Comparison of ENCODE assay signal across 2 cellular contexts in the genomic region with DNA sequence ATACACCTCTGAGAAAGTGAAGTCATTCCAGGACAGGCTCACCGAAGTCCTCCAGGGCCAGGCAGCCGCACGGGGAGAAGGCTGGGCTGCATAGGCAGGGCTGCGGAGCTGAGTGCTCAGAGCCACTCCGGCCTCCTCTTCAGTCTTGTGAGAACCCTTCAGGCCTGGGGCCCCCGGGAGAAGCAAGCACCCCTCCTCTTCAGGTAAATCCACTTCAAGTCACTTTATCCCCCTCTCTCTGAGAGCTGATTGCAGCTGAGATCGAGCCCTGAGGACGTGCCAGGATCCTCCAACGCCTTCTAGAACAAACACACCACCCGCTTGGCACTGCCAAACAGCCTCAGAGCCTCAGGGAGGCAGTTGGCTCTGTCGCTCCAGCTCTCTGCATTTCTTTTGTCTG.
TF ChIP-seq lines count a peak whose summit lies in the region.

No MANE protein-coding gene starts in this region.

TF ChIP-seq in SK-N-SH, 30 proteins besides CTCF, POLR2A, EP300 and RAD21 (continued from another document):
- TF ChIP-seq NFIC (IDR thresholded peaks at IDR 0.05; ENCODE audit: borderline replicate concordance), result no peak
- TF ChIP-seq, protein P1, sequence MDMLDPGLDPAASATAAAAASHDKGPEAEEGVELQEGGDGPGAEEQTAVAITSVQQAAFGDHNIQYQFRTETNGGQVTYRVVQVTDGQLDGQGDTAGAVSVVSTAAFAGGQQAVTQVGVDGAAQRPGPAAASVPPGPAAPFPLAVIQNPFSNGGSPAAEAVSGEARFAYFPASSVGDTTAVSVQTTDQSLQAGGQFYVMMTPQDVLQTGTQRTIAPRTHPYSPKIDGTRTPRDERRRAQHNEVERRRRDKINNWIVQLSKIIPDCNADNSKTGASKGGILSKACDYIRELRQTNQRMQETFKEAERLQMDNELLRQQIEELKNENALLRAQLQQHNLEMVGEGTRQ (IDR thresholded peaks at IDR 0.05; ENCODE audit: borderline replicate concordance, low read depth, low read length), result no peak
- TF ChIP-seq EZH2phosphoT487 (IDR thresholded peaks at IDR 0.05; ENCODE audit: borderline replicate concordance, low read depth), result no peak
- no peak for TF ChIP-seq MXI1 (IDR thresholded peaks at IDR 0.05; ENCODE audit: low read depth, low read length)

TF ChIP-seq in SK-N-SH treated with all-trans-retinoic acid at 6 μM for 48 hours, 23 proteins besides CTCF, POLR2A, EP300 and RAD21 (continued from another document):
- TF ChIP-seq, protein P2, sequence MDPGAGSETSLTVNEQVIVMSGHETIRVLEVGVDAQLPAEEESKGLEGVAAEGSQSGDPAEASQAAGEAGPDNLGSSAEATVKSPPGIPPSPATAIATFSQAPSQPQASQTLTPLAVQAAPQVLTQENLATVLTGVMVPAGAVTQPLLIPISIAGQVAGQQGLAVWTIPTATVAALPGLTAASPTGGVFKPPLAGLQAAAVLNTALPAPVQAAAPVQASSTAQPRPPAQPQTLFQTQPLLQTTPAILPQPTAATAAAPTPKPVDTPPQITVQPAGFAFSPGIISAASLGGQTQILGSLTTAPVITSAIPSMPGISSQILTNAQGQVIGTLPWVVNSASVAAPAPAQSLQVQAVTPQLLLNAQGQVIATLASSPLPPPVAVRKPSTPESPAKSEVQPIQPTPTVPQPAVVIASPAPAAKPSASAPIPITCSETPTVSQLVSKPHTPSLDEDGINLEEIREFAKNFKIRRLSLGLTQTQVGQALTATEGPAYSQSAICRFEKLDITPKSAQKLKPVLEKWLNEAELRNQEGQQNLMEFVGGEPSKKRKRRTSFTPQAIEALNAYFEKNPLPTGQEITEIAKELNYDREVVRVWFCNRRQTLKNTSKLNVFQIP (CRISPR knock-in tag; IDR thresholded peaks at IDR 0.05; ENCODE audit: borderline replicate concordance, low read depth), result no peak
- no peak for TF ChIP-seq BACH2 (CRISPR knock-in tag; IDR thresholded peaks at IDR 0.05; ENCODE audit: borderline replicate concordance)
- TF ChIP-seq, protein P3, sequence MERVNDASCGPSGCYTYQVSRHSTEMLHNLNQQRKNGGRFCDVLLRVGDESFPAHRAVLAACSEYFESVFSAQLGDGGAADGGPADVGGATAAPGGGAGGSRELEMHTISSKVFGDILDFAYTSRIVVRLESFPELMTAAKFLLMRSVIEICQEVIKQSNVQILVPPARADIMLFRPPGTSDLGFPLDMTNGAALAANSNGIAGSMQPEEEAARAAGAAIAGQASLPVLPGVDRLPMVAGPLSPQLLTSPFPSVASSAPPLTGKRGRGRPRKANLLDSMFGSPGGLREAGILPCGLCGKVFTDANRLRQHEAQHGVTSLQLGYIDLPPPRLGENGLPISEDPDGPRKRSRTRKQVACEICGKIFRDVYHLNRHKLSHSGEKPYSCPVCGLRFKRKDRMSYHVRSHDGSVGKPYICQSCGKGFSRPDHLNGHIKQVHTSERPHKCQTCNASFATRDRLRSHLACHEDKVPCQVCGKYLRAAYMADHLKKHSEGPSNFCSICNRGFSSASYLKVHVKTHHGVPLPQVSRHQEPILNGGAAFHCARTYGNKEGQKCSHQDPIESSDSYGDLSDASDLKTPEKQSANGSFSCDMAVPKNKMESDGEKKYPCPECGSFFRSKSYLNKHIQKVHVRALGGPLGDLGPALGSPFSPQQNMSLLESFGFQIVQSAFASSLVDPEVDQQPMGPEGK (CRISPR knock-in tag; IDR thresholded peaks at IDR 0.05; ENCODE audit: borderline replicate concordance), result no peak
- no peak for TF ChIP-seq SNAI2 (CRISPR knock-in tag; IDR thresholded peaks at IDR 0.05)
- TF ChIP-seq ZFP30 (CRISPR knock-in tag; IDR thresholded peaks at IDR 0.05), result no peak
- TF ChIP-seq ZNF8 (CRISPR knock-in tag; IDR thresholded peaks at IDR 0.05), result no peak
- TF ChIP-seq, protein P4, sequence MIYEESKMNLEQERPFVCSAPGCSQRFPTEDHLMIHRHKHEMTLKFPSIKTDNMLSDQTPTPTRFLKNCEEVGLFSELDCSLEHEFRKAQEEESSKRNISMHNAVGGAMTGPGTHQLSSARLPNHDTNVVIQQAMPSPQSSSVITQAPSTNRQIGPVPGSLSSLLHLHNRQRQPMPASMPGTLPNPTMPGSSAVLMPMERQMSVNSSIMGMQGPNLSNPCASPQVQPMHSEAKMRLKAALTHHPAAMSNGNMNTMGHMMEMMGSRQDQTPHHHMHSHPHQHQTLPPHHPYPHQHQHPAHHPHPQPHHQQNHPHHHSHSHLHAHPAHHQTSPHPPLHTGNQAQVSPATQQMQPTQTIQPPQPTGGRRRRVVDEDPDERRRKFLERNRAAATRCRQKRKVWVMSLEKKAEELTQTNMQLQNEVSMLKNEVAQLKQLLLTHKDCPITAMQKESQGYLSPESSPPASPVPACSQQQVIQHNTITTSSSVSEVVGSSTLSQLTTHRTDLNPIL (CRISPR knock-in tag; IDR thresholded peaks at IDR 0.05; ENCODE audit: low read depth), result no peak
- no peak for TF ChIP-seq TCF4 (CRISPR knock-in tag; IDR thresholded peaks at IDR 0.05; ENCODE audit: borderline replicate concordance)
- TF ChIP-seq OSR1 (CRISPR knock-in tag; IDR thresholded peaks at IDR 0.05), result no peak
- no peak for TF ChIP-seq ARNTL (CRISPR knock-in tag; IDR thresholded peaks at IDR 0.05; ENCODE audit: borderline replicate concordance, low read depth)
- TF ChIP-seq, protein P5, sequence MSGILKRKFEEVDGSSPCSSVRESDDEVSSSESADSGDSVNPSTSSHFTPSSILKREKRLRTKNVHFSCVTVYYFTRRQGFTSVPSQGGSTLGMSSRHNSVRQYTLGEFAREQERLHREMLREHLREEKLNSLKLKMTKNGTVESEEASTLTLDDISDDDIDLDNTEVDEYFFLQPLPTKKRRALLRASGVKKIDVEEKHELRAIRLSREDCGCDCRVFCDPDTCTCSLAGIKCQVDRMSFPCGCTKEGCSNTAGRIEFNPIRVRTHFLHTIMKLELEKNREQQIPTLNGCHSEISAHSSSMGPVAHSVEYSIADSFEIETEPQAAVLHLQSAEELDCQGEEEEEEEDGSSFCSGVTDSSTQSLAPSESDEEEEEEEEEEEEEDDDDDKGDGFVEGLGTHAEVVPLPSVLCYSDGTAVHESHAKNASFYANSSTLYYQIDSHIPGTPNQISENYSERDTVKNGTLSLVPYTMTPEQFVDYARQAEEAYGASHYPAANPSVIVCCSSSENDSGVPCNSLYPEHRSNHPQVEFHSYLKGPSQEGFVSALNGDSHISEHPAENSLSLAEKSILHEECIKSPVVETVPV (CRISPR knock-in tag; IDR thresholded peaks at IDR 0.05), result no peak
- no peak for TF ChIP-seq RARB (CRISPR knock-in tag; IDR thresholded peaks at IDR 0.05)
- TF ChIP-seq ZNF70 (CRISPR knock-in tag; IDR thresholded peaks at IDR 0.05), result no peak
- TF ChIP-seq TOX (CRISPR knock-in tag; IDR thresholded peaks at IDR 0.05; ENCODE audit: borderline replicate concordance), result no peak
- TF ChIP-seq ZNF565 (CRISPR knock-in tag; conservative IDR thresholded peaks at IDR 0.05; ENCODE audit: low read depth), result no peak
TF ChIP-seq in SK-N-SH treated with all-trans-retinoic acid at 6 μM for 48 hours: peak in this region for 0.
